In the genomic region with DNA sequence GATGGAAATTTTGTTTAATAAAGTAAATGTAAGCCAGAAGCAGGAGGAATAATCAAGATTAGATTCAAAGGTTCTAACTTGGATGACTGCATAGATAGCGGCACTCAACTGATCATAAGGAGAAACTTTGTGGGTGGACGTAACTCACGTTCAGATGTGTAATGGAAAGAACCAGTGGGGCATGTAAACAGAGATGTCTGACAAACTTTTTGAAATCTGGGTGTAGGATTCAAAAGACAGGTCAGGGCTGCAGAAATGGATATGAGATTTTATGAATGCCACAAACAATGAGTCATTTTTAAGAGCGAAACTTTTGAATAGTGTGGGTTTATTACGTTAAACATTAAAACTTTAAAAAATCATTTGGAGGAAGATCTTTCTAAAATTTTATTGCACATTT, we compare ENCODE assay signal across 38 cellular contexts.
"Had no signal": no experiment of that assay in that cellular context is flagged by ENCODE, and none has a peak within 500 bp of the region (broad histone marks: within the 10 kb centered on the region; RNA-seq: fewer than 3 reads in every experiment).

No MANE protein-coding gene starts in this region.

- H3K27ac Mint-ChIP-seq: activated B cell treated with CpG ODN at 0.5 μM for 24 hours; activated CD4-positive, alpha-beta memory T cell treated with anti-CD3 and anti-CD28 coated beads for 36 hours; activated CD8-positive, alpha-beta memory T cell treated with anti-CD3 and anti-CD28 coated beads, Interleukin-2, amount 10 ng/mL, durations not matched to agents 7 days and 5 days; activated naive CD4-positive, alpha-beta T cell treated with anti-CD3 and anti-CD28 coated beads, Interleukin-2, amount 10 ng/mL, durations not matched to agents 7 days and 5 days; activated naive CD8-positive, alpha-beta T cell; activated naive CD8-positive, alpha-beta T cell treated with anti-CD3 and anti-CD28 coated beads, Interleukin-2, amount 50 U/mL, for 24 hours; brain had no signal

- H3K9ac ChIP-seq: KMS-11 had no signal

- H3K9me3 ChIP-seq: MG63 had no signal

- H3K4me3 ChIP-seq: MG63, PC-9 had no signal

- ATAC-seq: activated CD8-positive, alpha-beta memory T cell treated with anti-CD3 and anti-CD28 coated beads, Interleukin-2, amount 10 ng/mL, durations not matched to agents 7 days and 5 days; activated naive CD8-positive, alpha-beta T cell treated with anti-CD3 and anti-CD28 coated beads, Interleukin-2, amount 50 U/mL, for 24 hours had no signal

- H3K36me3 ChIP-seq: MG63 had no signal

- H3K4me2 ChIP-seq: KMS-11, PC-9 had no signal

- DNase-seq: activated B cell treated with CpG ODN at 0.5 μM for 24 hours; activated CD4-positive, alpha-beta memory T cell treated with anti-CD3 and anti-CD28 coated beads for 36 hours; activated CD4-positive, alpha-beta T cell treated with anti-CD3 and anti-CD28 coated beads for 4 hours; activated CD4-positive, alpha-beta T cell treated with anti-CD3 and anti-CD28 coated beads, Interleukin-2, amount 50 U/mL, for 1 hour; activated CD4-positive, CD25-positive, alpha-beta regulatory T cell treated with anti-CD3 and anti-CD28 coated beads, Interleukin-2, amount 50 U/mL, for 72 hours; activated CD8-positive, alpha-beta memory T cell treated with anti-CD3 and anti-CD28 coated beads for 24 hours; activated CD8-positive, alpha-beta memory T cell treated with anti-CD3 and anti-CD28 coated beads, Interleukin-2, amount 10 ng/mL, durations not matched to agents 7 days and 5 days; activated CD8-positive, alpha-beta memory T cell treated with anti-CD3 and anti-CD28 coated beads, Interleukin-2, amount 50 U/mL, for 48 hours; activated effector memory CD4-positive, alpha-beta T cell treated with Interleukin-2 at 50 U/mL for 16 hours; activated naive CD4-positive, alpha-beta T cell treated with anti-CD3 and anti-CD28 coated beads, Interleukin-2, amount 10 ng/mL, durations not matched to agents 7 days and 5 days; activated naive CD8-positive, alpha-beta T cell treated with anti-CD3 and anti-CD28 coated beads, Interleukin-2, amount 50 U/mL, for 24 hours; activated T-cell treated with anti-CD3 and anti-CD28 coated beads, Interleukin-2, amount 50 U/mL, for 48 hours; anterior cingulate cortex; caudate nucleus; cerebellar nuclear complex; MG63; NCI-H1048; NCI-H1105 treated with DMSO at 0.1 percent for 48 hours; NCI-H1436; NCI-H1694; NCI-H1930; NCI-H2081 treated with DMSO at 0.1 percent for 48 hours; NCI-H226; NCI-H446 treated with DMSO at 0.1 percent for 48 hours; NCI-H524; NCI-H69; NCI-H82; PC-9; Right ventricle myocardium superior; SW 1271; T-helper 1 cell; T-helper 2 cell; T-helper 9 cell had no signal

- H3K4me1 Mint-ChIP-seq: activated B cell treated with CpG ODN at 0.5 μM for 24 hours; activated CD8-positive, alpha-beta memory T cell treated with anti-CD3 and anti-CD28 coated beads, Interleukin-2, amount 10 ng/mL, durations not matched to agents 7 days and 5 days; activated naive CD4-positive, alpha-beta T cell treated with anti-CD3 and anti-CD28 coated beads, Interleukin-2, amount 10 ng/mL, durations not matched to agents 7 days and 5 days; activated naive CD8-positive, alpha-beta T cell treated with anti-CD3 and anti-CD28 coated beads, Interleukin-2, amount 50 U/mL, for 24 hours; brain had no signal

- H3K27me3 Mint-ChIP-seq: activated B cell treated with CpG ODN at 0.5 μM for 24 hours; activated CD4-positive, alpha-beta memory T cell treated with anti-CD3 and anti-CD28 coated beads for 36 hours; activated CD8-positive, alpha-beta memory T cell treated with anti-CD3 and anti-CD28 coated beads, Interleukin-2, amount 10 ng/mL, durations not matched to agents 7 days and 5 days; activated naive CD4-positive, alpha-beta T cell treated with anti-CD3 and anti-CD28 coated beads, Interleukin-2, amount 10 ng/mL, durations not matched to agents 7 days and 5 days; activated naive CD8-positive, alpha-beta T cell; activated naive CD8-positive, alpha-beta T cell treated with anti-CD3 and anti-CD28 coated beads, Interleukin-2, amount 50 U/mL, for 24 hours had no signal

- H3K27ac ChIP-seq: KMS-11, PC-9, RWPE1, VCaP had no signal

- H3K9me3 Mint-ChIP-seq: activated B cell treated with CpG ODN at 0.5 μM for 24 hours; activated naive CD8-positive, alpha-beta T cell treated with anti-CD3 and anti-CD28 coated beads, Interleukin-2, amount 50 U/mL, for 24 hours; brain had no signal

- H3K27me3 ChIP-seq: MG63 had no signal

- H2AFZ ChIP-seq: PC-9 had no signal

- H3K36me3 Mint-ChIP-seq: activated CD4-positive, alpha-beta memory T cell treated with anti-CD3 and anti-CD28 coated beads for 36 hours; activated CD8-positive, alpha-beta memory T cell treated with anti-CD3 and anti-CD28 coated beads, Interleukin-2, amount 10 ng/mL, durations not matched to agents 7 days and 5 days; activated naive CD4-positive, alpha-beta T cell treated with anti-CD3 and anti-CD28 coated beads, Interleukin-2, amount 10 ng/mL, durations not matched to agents 7 days and 5 days; activated naive CD8-positive, alpha-beta T cell; brain had no signal

- H3K4me3 Mint-ChIP-seq: activated B cell treated with CpG ODN at 0.5 μM for 24 hours; activated CD4-positive, alpha-beta memory T cell treated with anti-CD3 and anti-CD28 coated beads for 36 hours; activated CD8-positive, alpha-beta memory T cell treated with anti-CD3 and anti-CD28 coated beads, Interleukin-2, amount 10 ng/mL, durations not matched to agents 7 days and 5 days; activated naive CD4-positive, alpha-beta T cell treated with anti-CD3 and anti-CD28 coated beads, Interleukin-2, amount 10 ng/mL, durations not matched to agents 7 days and 5 days; activated naive CD8-positive, alpha-beta T cell; activated naive CD8-positive, alpha-beta T cell treated with anti-CD3 and anti-CD28 coated beads, Interleukin-2, amount 50 U/mL, for 24 hours; brain had no signal
